10 cellular contexts compared by ENCODE assay signal in the genomic region with DNA sequence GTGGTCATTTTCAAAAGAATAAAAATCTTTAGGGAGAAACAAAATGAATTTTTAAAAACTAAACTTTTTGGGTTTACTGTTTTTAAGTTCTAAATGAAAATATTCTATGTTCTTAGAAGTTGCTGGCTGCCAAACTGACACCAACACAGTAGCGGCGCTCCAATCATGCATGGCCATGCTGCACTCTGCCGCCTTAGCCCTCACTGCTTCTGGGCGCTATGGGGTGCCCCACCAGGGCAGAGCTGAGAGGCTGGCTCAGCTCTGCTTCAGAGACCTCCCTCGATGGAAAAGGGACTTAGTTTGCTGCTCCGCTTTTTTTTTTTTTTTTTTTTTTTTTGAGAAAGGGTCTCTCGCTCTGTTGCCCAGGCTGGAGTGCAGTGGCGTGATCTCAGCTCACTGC. TPM values are rescaled to one million over a fixed set of nuclear protein-coding genes. Genes with fewer than 3 reads are reported as not detected.
DNase-seq lines count a peak whose midpoint lies in the region; ATAC-seq, FAIRE-seq and TF ChIP-seq lines count a peak whose summit lies in the region.
"Had no signal": no experiment of that assay in that cellular context is flagged by ENCODE, and none has a peak within 500 bp of the region (broad histone marks: within the 10 kb centered on the region; RNA-seq: fewer than 3 reads in every experiment).

No MANE protein-coding gene starts in this region.

- H3K27ac Mint-ChIP-seq in CD4-positive, alpha-beta memory T cell, result peak overlapping the region in 5 of 7 donors; percentile 36 to 96 (median 68)
- H3K27ac Mint-ChIP-seq in central memory CD8-positive, alpha-beta T cell (ENCODE audit: low read depth), result peak overlapping the region; percentile 23

- H3K79me2 ChIP-seq in KMS-11 (ENCODE audit: insufficient read depth, low read depth), result peaks cover 100% of the 10 kb centered on the region

- H3K36me3 ChIP-seq in CD4-positive, alpha-beta memory T cell (ENCODE audit: insufficient read depth, low read length), result no peaks in the 10 kb centered on the region
- no peaks in the 10 kb centered on the region for H3K36me3 ChIP-seq in KMS-11 (ENCODE audit: insufficient read depth)
- no peaks in the 10 kb centered on the region for H3K36me3 ChIP-seq in small intestine (ENCODE audit: control insufficient read depth in 2 of 2, insufficient read depth in 2 of 2, low read length in 2 of 2)

- 90 to 93% (median 91%) methylated on average over 7 to 8 of the region's 8 CpGs for WGBS in small intestine, 3 donors

- CTCF ChIA-PET in CD4-positive, alpha-beta memory T cell (lab: Charles Lee; ENCODE audit: partially characterized antibody), result interaction anchor here (0.6 to 2.8 kb wide), 3 partner anchors 9 to 175 kb away, joined by 3 to 9 read pairs (median 3); no protein-coding TSS in a partner anchor

- no peak for TF ChIP-seq CTCF in KMS-11 (conservative IDR thresholded peaks at IDR 0.05; ENCODE audit: low read depth, low read length)

- H3K4me3 Mint-ChIP-seq in CD4-positive, alpha-beta memory T cell, result peak overlapping the region in 4 of 8 donors; percentile 34 to 73 (median 36)
- H3K4me3 Mint-ChIP-seq in central memory CD8-positive, alpha-beta T cell, result no peak overlapping the region

- no peak for FAIRE-seq in small intestine (lab: Jason Lieb, UNC)

- H3K4me2 ChIP-seq in KMS-11, result peak overlapping the region; percentile 27

- DNase-seq in CD4-positive, alpha-beta memory T cell, result no peak
- no peak for DNase-seq in central memory CD8-positive, alpha-beta T cell (ENCODE audit: low spot score in 2 of 2)
- DNase-seq in small intestine, result no peak
- DNase-seq in left colon, result no peak
- DNase-seq: activated CD4-positive, alpha-beta T cell treated with anti-CD3 and anti-CD28 coated beads, Interleukin-2, amount 50 U/mL, for 48 hours; NCI-H226 had no signal

- H3K27ac ChIP-seq in CD4-positive, alpha-beta memory T cell (ENCODE audit: low read depth, low read length), result no peak overlapping the region
- H3K27ac ChIP-seq in KMS-11, result no peak overlapping the region
- H3K27ac ChIP-seq in small intestine (ENCODE audit: low read depth in 1 of 2, low read length in 1 of 2), result peak overlapping the region; percentile 80 to 84
- H3K27ac ChIP-seq: SJSA1 had no signal

- peaks cover 98% of the 10 kb centered on the region for H3K4me1 ChIP-seq in CD4-positive, alpha-beta memory T cell (ENCODE audit: insufficient read depth, low read length)
- H3K4me1 ChIP-seq in KMS-11 (ENCODE audit: low read depth, poor library complexity, severe bottlenecking) (peaks cover 65% of the 10 kb centered on the region), small intestine (ENCODE audit: control insufficient read depth in 2 of 2, insufficient read depth in 1 of 2, low read depth in 1 of 2, low read length in 1 of 2) (peaks cover 29 to 33% of the 10 kb centered on the region in 2 donors)

- POLR2A ChIA-PET in CD4-positive, alpha-beta memory T cell (lab: Charles Lee; ENCODE audit: partially characterized antibody), result interaction anchor here (0.6 to 10.6 kb wide), 7 partner anchors 9 to 71 kb away, joined by 3 to 119 read pairs (median 5); a partner anchor contains a TSS

- no peaks in the 10 kb centered on the region for H3K27me3 ChIP-seq in CD4-positive, alpha-beta memory T cell (ENCODE audit: insufficient read depth, low read length)
- H3K27me3 ChIP-seq in KMS-11 (ENCODE audit: insufficient read depth, low read depth) (no peaks in the 10 kb centered on the region), small intestine (ENCODE audit: control insufficient read depth in 2 of 2, insufficient read depth in 2 of 2, low read length in 2 of 2) (no peaks in the 10 kb centered on the region)
- H3K27me3 ChIP-seq: SJSA1 had no signal

- no peaks in the 10 kb centered on the region for H3K27me3 Mint-ChIP-seq in CD4-positive, alpha-beta memory T cell
- H3K27me3 Mint-ChIP-seq in central memory CD8-positive, alpha-beta T cell, result no peaks in the 10 kb centered on the region

- no peak overlapping the region for H3K4me3 ChIP-seq in CD4-positive, alpha-beta memory T cell (ENCODE audit: low read length in 2 of 2)
- H3K4me3 ChIP-seq in KMS-11 (IDR thresholded peaks at IDR 0.05; ENCODE audit: insufficient read depth, low read depth, low read length) (no peak overlapping the region), small intestine (ENCODE audit: low read depth in 1 of 2, low read length in 2 of 2) (no peak overlapping the region)
- H3K4me3 ChIP-seq: SJSA1 had no signal

- peaks cover 68% of the 10 kb centered on the region for H4K20me1 ChIP-seq in KMS-11 (ENCODE audit: insufficient read depth)

- intact Hi-C loops in CD4-positive, alpha-beta memory T cell (cut with micrococcal nuclease), result loop anchor here (10.0 kb wide), 1 partner anchor 336 kb away; no protein-coding TSS in a partner anchor
- intact Hi-C loops in left colon (cut with DNase I, micrococcal nuclease), result no loop called here

- peaks cover 18 to 37% of the 10 kb centered on the region in 2 donors for H3K36me3 Mint-ChIP-seq in CD4-positive, alpha-beta memory T cell
- peaks cover 53% of the 10 kb centered on the region for H3K36me3 Mint-ChIP-seq in central memory CD8-positive, alpha-beta T cell (ENCODE audit: insufficient read depth)

- H3K9me3 ChIP-seq in CD4-positive, alpha-beta memory T cell (ENCODE audit: control insufficient read depth in 1 of 2, low read length in 2 of 2), result no peaks in the 10 kb centered on the region
- no peaks in the 10 kb centered on the region for H3K9me3 ChIP-seq in small intestine (ENCODE audit: control insufficient read depth, low read depth)
- H3K9me3 ChIP-seq: SJSA1 had no signal

- peaks cover 67 to 96% (median 84%) of the 10 kb centered on the region in 4 donors for H3K4me1 Mint-ChIP-seq in CD4-positive, alpha-beta memory T cell
- H3K4me1 Mint-ChIP-seq in central memory CD8-positive, alpha-beta T cell, result peaks cover 78% of the 10 kb centered on the region

- H2AFZ ChIP-seq in KMS-11 (ENCODE audit: low read depth), result no peak overlapping the region

- peaks cover 0 to 1% (median 0%) of the 10 kb centered on the region in 8 donors for H3K9me3 Mint-ChIP-seq in CD4-positive, alpha-beta memory T cell
- H3K9me3 Mint-ChIP-seq in central memory CD8-positive, alpha-beta T cell, result no peaks in the 10 kb centered on the region

- no peak overlapping the region for H3K9ac ChIP-seq in KMS-11

- ATAC-seq in central memory CD8-positive, alpha-beta T cell (replicated peaks; ENCODE audit: extremely low read depth, poor library complexity, severe bottlenecking), result no peak
- ATAC-seq in left colon, result no peak
- no peak for ATAC-seq in GM18498 (IDR thresholded peaks at IDR 0.05; ENCODE audit: unreplicated experiment)
- ATAC-seq in HG03039 (IDR thresholded peaks at IDR 0.05; ENCODE audit: unreplicated experiment), result no peak

RNA-seq across cellular contexts. Expression of a gene that starts 20.9 kb away (rescaled TPM):
- 100 to 1,000 TPM; 264 to 277 TPM for total RNA-seq in CD4-positive, alpha-beta memory T cell
- 100 to 1,000 TPM; 260 to 268 TPM for polyA plus RNA-seq in CD4-positive, alpha-beta memory T cell
- polyA plus RNA-seq in small intestine, result 100 to 1,000 TPM; 172 to 755 (median 598) TPM
- 100 to 1,000 TPM; 368 to 492 TPM for total RNA-seq in left colon

Comparison
In these comparisons a context has a peak if more than half of its experiments do, and no peak if none do; other contexts are left out.
1. H3K27ac ChIP-seq: peak in small intestine (2 of 2); none in CD4-positive, alpha-beta memory T cell (single experiment) and KMS-11 (single experiment).